Comparison of ENCODE assay signal across 14 cellular contexts in genomic region chr2:53058526-53058925, GRCh38.
DNase-seq lines count a peak whose midpoint lies in the region; ATAC-seq and TF ChIP-seq lines count a peak whose summit lies in the region.
"Had no signal": no experiment of that assay in that cellular context is flagged by ENCODE, and none has a peak within 500 bp of the region (broad histone marks: within the 10 kb centered on the region; RNA-seq: fewer than 3 reads in every experiment).

No MANE protein-coding gene starts in this region.

- no peak overlapping the region for H2BK120ac ChIP-seq in mesendoderm (ENCODE audit: low read depth, low read length)

- H2BK5ac ChIP-seq in mesendoderm (ENCODE audit: low read length), result no peak overlapping the region

- CTCF ChIA-PET in PC-3 (lab: Charles Lee), result no interaction called here

- H3K23ac ChIP-seq in mesendoderm (ENCODE audit: low read length), result no peak overlapping the region

- TF ChIP-seq EP300 in stomach (IDR thresholded peaks at IDR 0.05), result no peak

- POLR2A ChIA-PET in PC-3 (lab: Charles Lee; ENCODE audit: unreplicated experiment), result no interaction called here
- POLR2A ChIA-PET in naive thymus-derived CD8-positive, alpha-beta T cell (lab: Charles Lee), result no interaction called here

- no TSS peak for BruUV-seq in PC-3 (replicated peaks; lab: Mats Ljungman, UMichigan)

- no peaks in the 10 kb centered on the region for H3K4me1 Mint-ChIP-seq in naive thymus-derived CD8-positive, alpha-beta T cell
- H3K4me1 Mint-ChIP-seq: naive B cell had no signal

- H3K9me3 Mint-ChIP-seq in naive thymus-derived CD8-positive, alpha-beta T cell, result peaks cover 0 to 19% (median 6%) of the 10 kb centered on the region in 9 donors

- H3K27ac ChIP-seq in PC-3 (ENCODE audit: low read length) (no peak overlapping the region), mesendoderm (ENCODE audit: low read depth, low read length) (no peak overlapping the region), stomach (no peak overlapping the region)

- H3K27me3 Mint-ChIP-seq in naive thymus-derived CD8-positive, alpha-beta T cell, result no peaks in the 10 kb centered on the region

- H3K4me1 ChIP-seq in PC-3 (ENCODE audit: insufficient read depth, low read length) (0 out of 2 replicates have a peak, but pooled peaks cover 1% of the 10 kb centered on the region), mesendoderm (ENCODE audit: control insufficient read depth, low read depth, low read length) (no peaks in the 10 kb centered on the region), stomach (no peaks in the 10 kb centered on the region)

- peak overlapping the region; percentile 41; the same call in 1 of the 2 replicates for H2AFZ ChIP-seq in PC-3 (ENCODE audit: low read length)

- no peak overlapping the region for H3K4ac ChIP-seq in mesendoderm (ENCODE audit: low read depth, low read length)

- DNase-seq in EL (peak; percentile 45), PC-3 (peak; percentile 54), epithelial cell of proximal tubule (ENCODE audit: low read depth) (peak; percentile 64), mesendoderm (peak; percentile 98), stomach (no peak), nucleus accumbens (lab: John Stamatoyannopoulos, UW) (no peak)
- DNase-seq in naive thymus-derived CD8-positive, alpha-beta T cell, result no peak
- DNase-seq in effector CD8-positive, alpha-beta T cell (lab: John Stamatoyannopoulos, UW), result no peak
- DNase-seq: activated naive CD4-positive, alpha-beta T cell treated with Interleukin-2 at 50 U/mL for 16 hours; left ventricle myocardium superior; naive B cell; NCI-H2081 treated with DMSO at 0.1 percent for 48 hours; NCI-H748 treated with DMSO at 0.1 percent for 48 hours had no signal

- no CpG with 5 or more reads among the region's 3 CpGs for WGBS in mesendoderm (ENCODE audit: extremely low coverage, insufficient coverage, low lambda C conversion rate)
- WGBS in stomach, 5 donors, result 81 to 90% (median 82%) methylated on average over 3 of the region's 3 CpGs

- ATAC-seq in PC-3, result peak; percentile 68
- ATAC-seq in naive thymus-derived CD8-positive, alpha-beta T cell, result no peak
- ATAC-seq: activated CD4-positive, CD25-positive, alpha-beta regulatory T cell treated with anti-CD3 and anti-CD28 coated beads, Interleukin-2, amount 50 U/mL, for 24 hours; left ventricle myocardium superior had no signal

- no peaks in the 10 kb centered on the region for H4K20me1 ChIP-seq in PC-3 (ENCODE audit: low read length)

- H4K5ac ChIP-seq in mesendoderm (ENCODE audit: low read length), result no peak overlapping the region

- H3K4me3 ChIP-seq in PC-3 (ENCODE audit: low read length) (no peak overlapping the region), epithelial cell of proximal tubule (ENCODE audit: low read depth, low read length) (no peak overlapping the region), mesendoderm (ENCODE audit: low read length) (no peak overlapping the region), stomach (no peak overlapping the region)

- no peaks in the 10 kb centered on the region for H3K36me3 Mint-ChIP-seq in naive thymus-derived CD8-positive, alpha-beta T cell
- H3K36me3 Mint-ChIP-seq: naive B cell had no signal

- peak overlapping the region; percentile 12 for H3K56ac ChIP-seq in mesendoderm (ENCODE audit: low read length)

- no peak overlapping the region for H3K9ac ChIP-seq in PC-3 (ENCODE audit: low read length)
- no peak overlapping the region for H3K9ac ChIP-seq in mesendoderm (ENCODE audit: low read length)

- H2BK15ac ChIP-seq in mesendoderm (replicated peaks; ENCODE audit: low read depth), result no peak overlapping the region

- H3K27me3 ChIP-seq in PC-3 (ENCODE audit: low read length) (no peaks in the 10 kb centered on the region), mesendoderm (ENCODE audit: insufficient read depth, low read length, poor library complexity) (no peaks in the 10 kb centered on the region), stomach (no peaks in the 10 kb centered on the region)

- H3K79me2 ChIP-seq in PC-3 (ENCODE audit: low read length) (no peaks in the 10 kb centered on the region), mesendoderm (ENCODE audit: control insufficient read depth, insufficient read depth, low read length) (no peaks in the 10 kb centered on the region)

- H3K36me3 ChIP-seq in PC-3 (ENCODE audit: low read depth, low read length) (no peaks in the 10 kb centered on the region), mesendoderm (ENCODE audit: control insufficient read depth, insufficient read depth, low read length) (no peaks in the 10 kb centered on the region), stomach (no peaks in the 10 kb centered on the region)

- H3K4me3 Mint-ChIP-seq in naive thymus-derived CD8-positive, alpha-beta T cell, result no peak overlapping the region
- H3K4me3 Mint-ChIP-seq: naive B cell had no signal

- H4K8ac ChIP-seq in mesendoderm (ENCODE audit: low read depth, low read length), result no peak overlapping the region

- H3K27ac Mint-ChIP-seq in naive thymus-derived CD8-positive, alpha-beta T cell, result no peak overlapping the region
- H3K27ac Mint-ChIP-seq: naive B cell had no signal

- intact Hi-C loops in PC-3 (cut with micrococcal nuclease) (loop anchor here (2.0 kb wide), 1 partner anchor 72 kb away; no protein-coding TSS in a partner anchor), stomach (cut with DNase I; ENCODE audit: low total_unique reads) (no loop called here)

- H3K4me2 ChIP-seq in PC-3 (ENCODE audit: low read length), result no peak overlapping the region
- H3K4me2 ChIP-seq in mesendoderm (ENCODE audit: low read length), result no peak overlapping the region

- H2AK5ac ChIP-seq in mesendoderm (ENCODE audit: low read length), result no peak overlapping the region

- H3K9me2 ChIP-seq in PC-3 (replicated peaks; ENCODE audit: low read length), result no peaks in the 10 kb centered on the region

- TF ChIP-seq CTCF in PC-3 (conservative IDR thresholded peaks at IDR 0.05; ENCODE audit: low read depth, low read length) (no peak), epithelial cell of proximal tubule (conservative IDR thresholded peaks at IDR 0.05; ENCODE audit: low read depth, low read length) (no peak), stomach (IDR thresholded peaks at IDR 0.05) (no peak)

- H3K9me3 ChIP-seq in PC-3 (ENCODE audit: low read length) (no peaks in the 10 kb centered on the region), stomach (no peaks in the 10 kb centered on the region)

- no peak overlapping the region for H3K18ac ChIP-seq in mesendoderm (ENCODE audit: low read length)

- H3K79me1 ChIP-seq in mesendoderm (ENCODE audit: low read length), result no peaks in the 10 kb centered on the region

- no peaks in the 10 kb centered on the region for H3F3A ChIP-seq in PC-3 (ENCODE audit: low read length, unreplicated experiment)

- no peak for TF ChIP-seq POLR2A in stomach (IDR thresholded peaks at IDR 0.05)

Comparison
In these comparisons a context has a peak if more than half of its experiments do, and no peak if none do; other contexts are left out.
1. DNase-seq: peak in EL (single experiment), PC-3 (single experiment), epithelial cell of proximal tubule (single experiment) and mesendoderm (single experiment); none in naive thymus-derived CD8-positive, alpha-beta T cell (0 of 10), stomach (single experiment), effector CD8-positive, alpha-beta T cell (single experiment) and nucleus accumbens (0 of 56).